Comparison of ENCODE assay signal across 10 cellular contexts in the genomic region with DNA sequence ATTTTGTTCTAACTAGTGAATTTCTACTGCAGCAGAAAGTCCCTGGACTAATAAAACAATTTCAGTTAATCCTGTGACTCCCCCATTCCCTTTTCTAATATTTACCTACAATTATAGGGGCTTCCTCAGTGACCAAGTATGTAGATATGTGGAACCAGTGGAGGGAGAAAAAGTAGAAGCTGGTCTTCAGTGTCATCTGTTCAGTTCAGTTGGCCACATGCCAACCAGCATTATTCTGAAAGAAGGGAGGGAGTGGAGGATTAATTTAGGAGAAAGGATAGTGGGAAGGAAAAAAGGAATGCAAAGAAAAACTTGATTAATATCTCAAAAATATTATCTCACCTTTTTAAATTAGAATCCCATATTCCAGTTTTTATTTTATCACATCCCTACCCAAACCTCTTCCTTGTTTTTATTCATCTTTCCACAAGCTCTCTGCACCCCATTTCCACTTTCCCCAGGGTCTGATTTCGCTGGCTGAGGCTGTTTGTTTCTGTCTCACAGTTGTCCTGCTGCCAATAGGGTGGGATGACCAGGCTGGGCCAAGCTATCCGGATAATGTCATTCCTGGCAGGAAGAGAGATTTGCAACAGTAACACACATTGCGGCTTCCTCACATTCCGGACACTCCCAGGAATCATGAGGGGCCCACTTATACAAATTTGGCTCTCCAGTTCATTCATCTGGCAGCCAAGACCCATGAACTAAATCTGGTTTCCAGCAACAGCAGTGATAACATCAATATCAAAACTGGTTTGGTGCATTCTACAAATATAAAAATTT. TPM values are rescaled to one million over a fixed set of nuclear protein-coding genes. Genes with fewer than 3 reads are reported as not detected.
DNase-seq lines count a peak whose midpoint lies in the region; ATAC-seq and TF ChIP-seq lines count a peak whose summit lies in the region.
"Had no signal": no experiment of that assay in that cellular context is flagged by ENCODE, and none has a peak within 500 bp of the region (broad histone marks: within the 10 kb centered on the region; RNA-seq: fewer than 3 reads in every experiment).

No MANE protein-coding gene starts in this region.

- H3K27ac ChIP-seq in adrenal gland (no peak overlapping the region), transverse colon (no peak overlapping the region)

- no peaks in the 10 kb centered on the region for H3K36me3 ChIP-seq in adrenal gland (replicated peaks in 1 of 2)
- H3K36me3 ChIP-seq in transverse colon = no peaks in the 10 kb centered on the region

- in situ Hi-C loops in transverse colon (cut with MboI; ENCODE audit: low pct_ligation_motif_present in 1 of 4, low pct_unique_long_range_greater_than_20kb in 1 of 4, low sequenced_read_pairs in 3 of 4) = no loop called here
- in situ Hi-C loops in GM13976 (cut with MboI; ENCODE audit: low sequenced_read_pairs, unreplicated experiment) = no loop called here

- no peaks in the 10 kb centered on the region for H3K4me1 ChIP-seq in adrenal gland (replicated peaks in 1 of 2)
- H3K4me1 ChIP-seq in transverse colon = peaks cover 0 to 4% (median 0%) of the 10 kb centered on the region in 4 donors

- H3K27me3 ChIP-seq in adrenal gland = no peaks in the 10 kb centered on the region
- no peaks in the 10 kb centered on the region for H3K27me3 ChIP-seq in transverse colon

- no peak overlapping the region for H3K4me3 ChIP-seq in adrenal gland
- H3K4me3 ChIP-seq in transverse colon = no peak overlapping the region

- TF ChIP-seq POLR2A in adrenal gland (IDR thresholded peaks at IDR 0.05) (no peak), transverse colon (IDR thresholded peaks at IDR 0.05) (no peak)

- TF ChIP-seq CTCF in adrenal gland (IDR thresholded peaks at IDR 0.05) = no peak
- TF ChIP-seq CTCF in transverse colon (IDR thresholded peaks at IDR 0.05) = no peak
- no peak for TF ChIP-seq CTCF in GM13976 (IDR thresholded peaks at IDR 0.05; ENCODE audit: borderline replicate concordance, control extremely low read depth, extremely low read depth, insufficient read depth, missing control alignments)

- intact Hi-C loops in adrenal gland (cut with DNase I) = no loop called here
- intact Hi-C loops in left ventricle myocardium superior (cut with micrococcal nuclease) = no loop called here
- intact Hi-C loops in transverse colon (cut with DNase I; ENCODE audit: low total_unique reads) = no loop called here

- TF ChIP-seq EP300 in transverse colon (IDR thresholded peaks at IDR 0.05; ENCODE audit: low read depth) = no peak

- DNase-seq in NCI-H2171 (lab: John Stamatoyannopoulos, UW) (peak; percentile 1), NCI-H2171 treated with DMSO at 0.1 percent for 48 hours (lab: John Stamatoyannopoulos, UW) (no peak), adrenal gland (peak in 6 of 7 donors; percentile 9 to 55 (median 26)), left ventricle myocardium superior (peak; percentile 55), transverse colon (peak; percentile 12), NCI-H2196 (lab: John Stamatoyannopoulos, UW; ENCODE audit: unreplicated experiment) (no peak), 8988T (no peak), GM13976 (ENCODE audit: low spot score) (no peak)
- DNase-seq: activated gamma-delta T cell treated with Interleukin-2 at 50 U/mL for 16 hours, kidney glomerular epithelial cell had no signal

- ATAC-seq in left ventricle myocardium superior = peak; percentile 99

- WGBS in adrenal gland, 4 donors = 36 to 57% (median 44%) methylated on average over 4 of the region's 4 CpGs
- 22 to 55% methylated on average over 1 to 4 of the region's 4 CpGs for WGBS in transverse colon (ENCODE audit: low coverage in 1 of 2), 2 donors

- H3K9me3 ChIP-seq in adrenal gland (replicated peaks in 1 of 3) (no peaks in the 10 kb centered on the region), transverse colon (no peaks in the 10 kb centered on the region)

RNA-seq across cellular contexts. Expression of a gene that starts 24.6 kb away (rescaled TPM):
- 10 to 100 TPM; 29.2 to 96.6 (median 69.4) TPM for total RNA-seq in adrenal gland
- polyA plus RNA-seq in adrenal gland = 10 to 100 TPM in 2 of 3 donors, 1 to 10 TPM in 1; 8.4 to 56.5 (median 10.9) TPM
- 48.9 TPM for total RNA-seq in left ventricle myocardium superior
- 10 to 100 TPM; 46.8 to 89.8 (median 76.0) TPM for total RNA-seq in transverse colon

Comparison
In these comparisons a context has a peak if more than half of its experiments do, and no peak if none do; other contexts are left out.
1. DNase-seq: peak in NCI-H2171 (single experiment), adrenal gland (6 of 7), left ventricle myocardium superior (single experiment) and transverse colon (single experiment); none in NCI-H2171 treated with DMSO at 0.1 percent for 48 hours (single experiment), NCI-H2196 (single experiment), 8988T (single experiment) and GM13976 (single experiment).